Comparison of ENCODE assay signal across 9 cellular contexts in the genomic region with DNA sequence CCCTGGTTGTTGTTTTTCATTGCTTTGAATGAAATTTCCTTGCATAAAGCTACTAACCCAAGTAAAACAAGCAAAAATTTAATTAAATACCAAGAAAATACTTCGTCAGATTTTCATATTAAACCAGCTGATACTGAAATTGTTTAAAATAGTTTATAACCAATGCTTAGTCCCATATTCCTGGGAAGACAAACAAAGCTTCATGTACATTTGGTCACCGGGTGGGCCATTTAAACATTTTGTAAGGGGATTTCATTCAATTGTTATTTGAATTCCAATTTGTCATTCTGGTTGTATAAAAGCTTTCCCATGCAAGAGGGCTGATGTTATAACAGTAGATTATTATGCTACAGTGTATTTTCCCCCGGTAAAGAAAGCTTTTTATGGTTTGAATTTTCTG. TPM values are rescaled to one million over a fixed set of nuclear protein-coding genes. Genes with fewer than 3 reads are reported as not detected.
DNase-seq lines count a peak whose midpoint lies in the region; ATAC-seq and TF ChIP-seq lines count a peak whose summit lies in the region.
"Had no signal": no experiment of that assay in that cellular context is flagged by ENCODE, and none has a peak within 500 bp of the region (broad histone marks: within the 10 kb centered on the region; RNA-seq: fewer than 3 reads in every experiment).

No MANE protein-coding gene starts in this region.

- no peak for TF ChIP-seq CTCF in right lobe of liver (IDR thresholded peaks at IDR 0.05)
- TF ChIP-seq CTCF in thoracic aorta (IDR thresholded peaks at IDR 0.05), result no peak

- H3K4me3 Mint-ChIP-seq in activated naive CD4-positive, alpha-beta T cell treated with anti-CD3 and anti-CD28 coated beads, Interleukin-2, amount 10 ng/mL, durations not matched to agents 7 days and 5 days, result peak overlapping the region; percentile 96
- peak overlapping the region; percentile 97 for H3K4me3 Mint-ChIP-seq in activated T-helper 2 cell treated with anti-CD3 and anti-CD28 coated beads, Interferon-gamma antibody, Interleukin-2, Interleukin-4, amounts not matched to agents 10 μg/mL and 5 μg/mL and 100 μg/mL, durations not matched to agents 14 hours and 24 hours and 36 hours (ENCODE audit: low read depth)

- H3K9me3 ChIP-seq in right lobe of liver, result no peaks in the 10 kb centered on the region
- H3K9me3 ChIP-seq in thoracic aorta, result no peaks in the 10 kb centered on the region
- H3K9me3 ChIP-seq: BE2C had no signal

- H3K27ac ChIP-seq in right lobe of liver, result peak overlapping the region in 2 of 3 donors; percentile 57 to 60
- H3K27ac ChIP-seq in thoracic aorta, result peak overlapping the region; percentile 42 to 52

- H3K36me3 ChIP-seq in right lobe of liver (no peaks in the 10 kb centered on the region), thoracic aorta (no peaks in the 10 kb centered on the region)
- H3K36me3 ChIP-seq: BE2C had no signal

- DNase-seq in activated naive CD4-positive, alpha-beta T cell treated with anti-CD3 and anti-CD28 coated beads, Interleukin-2, amount 10 ng/mL, durations not matched to agents 7 days and 5 days, result no peak
- DNase-seq in activated naive CD4-positive, alpha-beta T cell treated with Interleukin-2 at 50 U/mL for 16 hours, result no peak
- no peak for DNase-seq in activated T-helper 2 cell treated with anti-CD3 and anti-CD28 coated beads, Interferon-gamma antibody, Interleukin-2, Interleukin-4, amounts not matched to agents 10 μg/mL and 5 μg/mL and 100 μg/mL, durations not matched to agents 14 hours and 24 hours and 36 hours (ENCODE audit: low spot score)
- DNase-seq in right lobe of liver, result no peak
- DNase-seq in thoracic aorta (ENCODE audit: low spot score), result no peak
- no peak for DNase-seq in COLO829 (ENCODE audit: low spot score)
- DNase-seq in NCI-H146 treated with DMSO at 0.1 percent for 48 hours (lab: John Stamatoyannopoulos, UW; ENCODE audit: unreplicated experiment), result no peak

- ATAC-seq in right lobe of liver, result no peak
- no peak for ATAC-seq in thoracic aorta (ENCODE audit: insufficient number of reproducible peaks, low FRiP score, low read depth)
- no peak for ATAC-seq in GM18505 (IDR thresholded peaks at IDR 0.05; ENCODE audit: unreplicated experiment)

- H3K27ac Mint-ChIP-seq in activated naive CD4-positive, alpha-beta T cell treated with anti-CD3 and anti-CD28 coated beads, Interleukin-2, amount 10 ng/mL, durations not matched to agents 7 days and 5 days, result peak overlapping the region; percentile 84
- no peak overlapping the region for H3K27ac Mint-ChIP-seq in activated T-helper 2 cell treated with anti-CD3 and anti-CD28 coated beads, Interferon-gamma antibody, Interleukin-2, Interleukin-4, amounts not matched to agents 10 μg/mL and 5 μg/mL and 100 μg/mL, durations not matched to agents 14 hours and 24 hours and 36 hours

- no peak overlapping the region for H3K4me3 ChIP-seq in right lobe of liver
- peak overlapping the region; percentile 84 for H3K4me3 ChIP-seq in thoracic aorta

- TF ChIP-seq POLR2A in right lobe of liver (IDR thresholded peaks at IDR 0.05) (no peak), GM18505 (IDR thresholded peaks at IDR 0.05; ENCODE audit: borderline replicate concordance, extremely low read depth, insufficient read depth, insufficient read length) (no peak)

- intact Hi-C loops in activated T-helper 2 cell treated with anti-CD3 and anti-CD28 coated beads, Interferon-gamma antibody, Interleukin-2, Interleukin-4, amounts not matched to agents 10 μg/mL and 5 μg/mL and 100 μg/mL, durations not matched to agents 14 hours and 24 hours and 36 hours (cut with micrococcal nuclease), result loop anchor here (1.0 kb wide), 2 partner anchors 10 to 30 kb away; a partner anchor contains a TSS
- intact Hi-C loops in right lobe of liver (cut with DNase I), result no loop called here

- WGBS in right lobe of liver (ENCODE audit: insufficient coverage, low coverage, low lambda C conversion rate, missing lambda C conversion rate), result 100% methylated on average over 3 of the region's 3 CpGs

- peaks cover 24% of the 10 kb centered on the region for H3K4me1 Mint-ChIP-seq in activated naive CD4-positive, alpha-beta T cell treated with anti-CD3 and anti-CD28 coated beads, Interleukin-2, amount 10 ng/mL, durations not matched to agents 7 days and 5 days
- peaks cover 13% of the 10 kb centered on the region for H3K4me1 Mint-ChIP-seq in activated T-helper 2 cell treated with anti-CD3 and anti-CD28 coated beads, Interferon-gamma antibody, Interleukin-2, Interleukin-4, amounts not matched to agents 10 μg/mL and 5 μg/mL and 100 μg/mL, durations not matched to agents 14 hours and 24 hours and 36 hours (ENCODE audit: low read depth)

- H3K27me3 ChIP-seq in right lobe of liver (no peaks in the 10 kb centered on the region), thoracic aorta (replicated peaks; ENCODE audit: insufficient read depth) (no peaks in the 10 kb centered on the region)
- H3K27me3 ChIP-seq: BE2C had no signal

- H3K36me3 Mint-ChIP-seq in activated naive CD4-positive, alpha-beta T cell treated with anti-CD3 and anti-CD28 coated beads, Interleukin-2, amount 10 ng/mL, durations not matched to agents 7 days and 5 days, result peaks cover 10% of the 10 kb centered on the region
- H3K36me3 Mint-ChIP-seq in activated T-helper 2 cell treated with anti-CD3 and anti-CD28 coated beads, Interferon-gamma antibody, Interleukin-2, Interleukin-4, amounts not matched to agents 10 μg/mL and 5 μg/mL and 100 μg/mL, durations not matched to agents 14 hours and 24 hours and 36 hours (ENCODE audit: low read depth), result peaks cover 8% of the 10 kb centered on the region

- CTCF ChIA-PET in activated naive CD4-positive, alpha-beta T cell treated with anti-CD3 and anti-CD28 coated beads, Interleukin-2, amount 10 ng/mL, durations not matched to agents 7 days and 5 days (lab: Charles Lee), result interaction anchor here (1.7 to 3.1 kb wide), 2 partner anchors 9 to 30 kb away, joined by 3 to 17 read pairs; a partner anchor contains a TSS

- H3K4me1 ChIP-seq in right lobe of liver (peaks cover 0 to 7% (median 0%) of the 10 kb centered on the region in 4 donors), thoracic aorta (ENCODE audit: control insufficient read depth in 1 of 2, low read depth in 2 of 2) (peaks cover 7 to 12% of the 10 kb centered on the region in 2 donors)
- H3K4me1 ChIP-seq: BE2C had no signal

- no peaks in the 10 kb centered on the region for H3K9me3 Mint-ChIP-seq in activated naive CD4-positive, alpha-beta T cell treated with anti-CD3 and anti-CD28 coated beads, Interleukin-2, amount 10 ng/mL, durations not matched to agents 7 days and 5 days
- no peaks in the 10 kb centered on the region for H3K9me3 Mint-ChIP-seq in activated T-helper 2 cell treated with anti-CD3 and anti-CD28 coated beads, Interferon-gamma antibody, Interleukin-2, Interleukin-4, amounts not matched to agents 10 μg/mL and 5 μg/mL and 100 μg/mL, durations not matched to agents 14 hours and 24 hours and 36 hours

- peaks cover 4% of the 10 kb centered on the region for H3K27me3 Mint-ChIP-seq in activated naive CD4-positive, alpha-beta T cell treated with anti-CD3 and anti-CD28 coated beads, Interleukin-2, amount 10 ng/mL, durations not matched to agents 7 days and 5 days
- H3K27me3 Mint-ChIP-seq in activated T-helper 2 cell treated with anti-CD3 and anti-CD28 coated beads, Interferon-gamma antibody, Interleukin-2, Interleukin-4, amounts not matched to agents 10 μg/mL and 5 μg/mL and 100 μg/mL, durations not matched to agents 14 hours and 24 hours and 36 hours (ENCODE audit: low read depth), result no peaks in the 10 kb centered on the region

RNA-seq across cellular contexts. Expression of a gene that starts 0.6 kb away (rescaled TPM):
- 21.2 and 23.5 TPM in 2 replicates for total RNA-seq in activated T-helper 2 cell treated with anti-CD3 and anti-CD28 coated beads, Interferon-gamma antibody, Interleukin-2, Interleukin-4, amounts not matched to agents 10 μg/mL and 5 μg/mL and 100 μg/mL, durations not matched to agents 14 hours and 24 hours and 36 hours
- total RNA-seq in right lobe of liver (10 to 100 TPM; 11.6 to 23.3 (median 14.9) TPM), thoracic aorta (10 to 100 TPM; 12.2 to 18.3 TPM)

RNA-seq across cellular contexts. Expression of a gene that starts 10.1 kb away (rescaled TPM):
- 126 and 131 TPM in 2 replicates for total RNA-seq in activated T-helper 2 cell treated with anti-CD3 and anti-CD28 coated beads, Interferon-gamma antibody, Interleukin-2, Interleukin-4, amounts not matched to agents 10 μg/mL and 5 μg/mL and 100 μg/mL, durations not matched to agents 14 hours and 24 hours and 36 hours
- total RNA-seq in right lobe of liver, result 10 to 100 TPM; 22.3 to 33.1 (median 31.1) TPM
- 10 to 100 TPM; 22.2 to 32.9 TPM for total RNA-seq in thoracic aorta

RNA-seq across cellular contexts. Expression of a gene that starts 30.4 kb away (rescaled TPM):
- 12.5 and 13.5 TPM in 2 replicates for total RNA-seq in activated T-helper 2 cell treated with anti-CD3 and anti-CD28 coated beads, Interferon-gamma antibody, Interleukin-2, Interleukin-4, amounts not matched to agents 10 μg/mL and 5 μg/mL and 100 μg/mL, durations not matched to agents 14 hours and 24 hours and 36 hours
- total RNA-seq in right lobe of liver (1 to 10 TPM; 1.6 to 4.1 (median 2.9) TPM), thoracic aorta (10 to 100 TPM in 1 of 2 donors, 1 to 10 TPM in 1; 9.1 to 17.1 TPM)

RNA-seq across cellular contexts. Expression of a gene that starts 30.8 kb away (rescaled TPM):
- total RNA-seq in activated T-helper 2 cell treated with anti-CD3 and anti-CD28 coated beads, Interferon-gamma antibody, Interleukin-2, Interleukin-4, amounts not matched to agents 10 μg/mL and 5 μg/mL and 100 μg/mL, durations not matched to agents 14 hours and 24 hours and 36 hours, result 1.3 TPM in 2 replicates
- total RNA-seq in right lobe of liver (under 1 TPM; 0.25 to 0.68 (median 0.41) TPM), thoracic aorta (1 to 10 TPM; 3.2 to 3.7 TPM)
